8 cellular contexts compared by ENCODE assay signal in genomic region chr4:74671074-74671698, GRCh38.
DNase-seq lines count a peak whose midpoint lies in the region; ATAC-seq and TF ChIP-seq lines count a peak whose summit lies in the region.

No MANE protein-coding gene starts in this region.

- H3K4me2 ChIP-seq in OCI-LY7 (ENCODE audit: low read length), result no peak overlapping the region

- no peaks in the 10 kb centered on the region for H3K79me2 ChIP-seq in OCI-LY7 (ENCODE audit: insufficient read depth, low read depth, low read length)

- H3K36me3 ChIP-seq in OCI-LY7 (ENCODE audit: insufficient read depth, low read length), result no peaks in the 10 kb centered on the region

- no peak overlapping the region for H3K27ac ChIP-seq in OCI-LY7 (ENCODE audit: low read depth, low read length, poor library complexity, severe bottlenecking)

- no peaks in the 10 kb centered on the region for H3K36me3 Mint-ChIP-seq in activated naive CD4-positive, alpha-beta T cell treated with anti-CD3 and anti-CD28 coated beads for 36 hours (ENCODE audit: low read depth)

- H4K20me1 ChIP-seq in OCI-LY7 (ENCODE audit: insufficient read depth, low read length), result no peaks in the 10 kb centered on the region

- H3K9me3 ChIP-seq in OCI-LY7 (ENCODE audit: low read length), result no peaks in the 10 kb centered on the region

- POLR2A ChIA-PET in OCI-LY7 (lab: Charles Lee), result no interaction called here

- H3K4me1 ChIP-seq in OCI-LY7 (ENCODE audit: insufficient read depth, low read length, poor library complexity, severe bottlenecking), result no peaks in the 10 kb centered on the region

- peak; percentile 50 for ATAC-seq in HG02973 (IDR thresholded peaks at IDR 0.05; ENCODE audit: unreplicated experiment)
- no peak for ATAC-seq in GM21515 (IDR thresholded peaks at IDR 0.05; ENCODE audit: unreplicated experiment)

- no peak overlapping the region for H3K4me3 Mint-ChIP-seq in activated naive CD4-positive, alpha-beta T cell treated with anti-CD3 and anti-CD28 coated beads for 36 hours

- DNase-seq in Daoy (ENCODE audit: low read depth) (peak; percentile 46), OCI-LY7 (ENCODE audit: low spot score) (peak; percentile 15), hepatic stellate cell (ENCODE audit: low spot score) (peak; percentile 12)
- DNase-seq in activated naive CD4-positive, alpha-beta T cell treated with anti-CD3 and anti-CD28 coated beads for 36 hours, result peak; percentile 77
- peak; percentile 21 to 36 for DNase-seq in stimulated activated CD4-positive, alpha-beta T cell treated with anti-CD3 and anti-CD28 coated beads, Interleukin-2, amount 100 ng/mL, for 48 hours
- no peak for DNase-seq in activated CD4-positive, CD25-positive, alpha-beta regulatory T cell (lab: John Stamatoyannopoulos, UW)

- BruUV-seq in OCI-LY7 (replicated peaks; lab: Mats Ljungman, UMichigan), result no TSS peak

- H3K27ac Mint-ChIP-seq in activated naive CD4-positive, alpha-beta T cell treated with anti-CD3 and anti-CD28 coated beads for 36 hours, result no peak overlapping the region

- TF ChIP-seq CTCF in OCI-LY7 (conservative IDR thresholded peaks at IDR 0.05; ENCODE audit: low read length), result peak; percentile 73

- peaks cover 4% of the 10 kb centered on the region for H3K4me1 Mint-ChIP-seq in activated naive CD4-positive, alpha-beta T cell treated with anti-CD3 and anti-CD28 coated beads for 36 hours (ENCODE audit: low read depth)

- H3K27me3 Mint-ChIP-seq in activated naive CD4-positive, alpha-beta T cell treated with anti-CD3 and anti-CD28 coated beads for 36 hours (ENCODE audit: low read depth), result no peaks in the 10 kb centered on the region

- no peaks in the 10 kb centered on the region for H3K9me3 Mint-ChIP-seq in activated naive CD4-positive, alpha-beta T cell treated with anti-CD3 and anti-CD28 coated beads for 36 hours

- H2AFZ ChIP-seq in OCI-LY7 (ENCODE audit: low read length), result no peak overlapping the region

- intact Hi-C loops in OCI-LY7 (cut with micrococcal nuclease; ENCODE audit: unreplicated experiment), result loop anchor here (10.0 kb wide), 1 partner anchor 476 kb away; no protein-coding TSS in a partner anchor
- intact Hi-C loops in activated naive CD4-positive, alpha-beta T cell treated with anti-CD3 and anti-CD28 coated beads for 36 hours (cut with micrococcal nuclease), result loop anchor here (1.0 to 2.0 kb wide), 8 partner anchors 48 to 482 kb away; no protein-coding TSS in a partner anchor

- H3K9me2 ChIP-seq in OCI-LY7 (ENCODE audit: insufficient read depth, low read length), result no peaks in the 10 kb centered on the region

- H3K4me3 ChIP-seq in OCI-LY7 (ENCODE audit: low read depth, low read length, poor library complexity, severe bottlenecking), result no peak overlapping the region

- CTCF ChIA-PET in OCI-LY7 (lab: Charles Lee; ENCODE audit: unreplicated experiment), result no interaction called here
- CTCF ChIA-PET in activated naive CD4-positive, alpha-beta T cell treated with anti-CD3 and anti-CD28 coated beads for 36 hours (lab: Charles Lee), result interaction anchor here (0.6 to 6.9 kb wide), 14 partner anchors 10 to 442 kb away, joined by 3 to 44 read pairs (median 3); no protein-coding TSS in a partner anchor

Comparison
In these comparisons a context has a peak if more than half of its experiments do, and no peak if none do; other contexts are left out.
1. DNase-seq: peak in Daoy (single experiment), OCI-LY7 (single experiment), activated naive CD4-positive, alpha-beta T cell treated with anti-CD3 and anti-CD28 coated beads for 36 hours (single experiment), hepatic stellate cell (single experiment) and stimulated activated CD4-positive, alpha-beta T cell treated with anti-CD3 and anti-CD28 coated beads, Interleukin-2, amount 100 ng/mL, for 48 hours (2 of 2); none in activated CD4-positive, CD25-positive, alpha-beta regulatory T cell (0 of 4).